ENCODE assay signal across 8 cellular contexts in the genomic region with DNA sequence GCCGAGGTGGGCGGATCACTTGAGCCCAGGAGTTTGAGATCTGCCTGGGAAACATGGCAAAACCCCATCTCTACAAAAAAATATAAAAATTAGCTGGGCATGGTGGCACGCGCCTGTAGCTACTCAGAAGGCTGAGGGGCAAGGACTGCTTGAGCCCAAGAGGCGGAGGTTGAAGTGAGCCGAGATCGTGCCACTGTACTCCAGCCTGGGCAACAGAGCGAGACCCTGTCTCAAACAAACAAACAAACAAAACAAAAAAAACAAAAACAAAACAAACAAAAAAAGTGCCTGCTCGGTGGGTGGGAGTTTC. TPM values are rescaled to one million over a fixed set of nuclear protein-coding genes. Genes with fewer than 3 reads are reported as not detected.
DNase-seq lines count a peak whose midpoint lies in the region; ATAC-seq and TF ChIP-seq lines count a peak whose summit lies in the region.
"Not testable (repeated sequence)": the region's sequence is repeated elsewhere in the genome, so short reads cannot be mapped to it uniquely, and the experiment has no call there.

No MANE protein-coding gene starts in this region.

- intact Hi-C loops in activated CD4-positive, alpha-beta memory T cell treated with anti-CD3 and anti-CD28 coated beads for 36 hours (cut with micrococcal nuclease); MCF 10A (cut with micrococcal nuclease): not testable (repeated sequence)

- peaks cover 13% of the 10 kb centered on the region for H3K9me3 ChIP-seq in BLaER1
- H3K9me3 ChIP-seq in DND-41 (ENCODE audit: insufficient read depth, low read length, severe bottlenecking); OCI-LY3 (ENCODE audit: insufficient read depth, low read length): not testable (repeated sequence)

- not testable (repeated sequence) for H3K9ac ChIP-seq in BLaER1; OCI-LY3 (ENCODE audit: low read length)
- peak overlapping the region; percentile 32; the same call in 1 of the 2 replicates for H3K9ac ChIP-seq in DND-41 (ENCODE audit: low read depth, low read length)

- H3K9me3 Mint-ChIP-seq in activated CD4-positive, alpha-beta memory T cell treated with anti-CD3 and anti-CD28 coated beads for 36 hours; MCF 10A (ENCODE audit: unreplicated experiment); natural killer cell treated with Interleukin-12 subunit alpha and Interleukin-12 subunit beta and Interleukin-15 and Interleukin-18, amount 100 ng/mL, for 72 hours; stimulated activated effector memory CD8-positive, alpha-beta T cell treated with anti-CD3 and anti-CD28 coated beads, Interleukin-12 subunit alpha, Interleukin-12 subunit beta, amount 100 ng/mL, for 72 hours: not testable (repeated sequence)

- BruUV-seq in MCF 10A (replicated peaks; lab: Mats Ljungman, UMichigan) = not testable (repeated sequence)

- peaks cover 25% of the 10 kb centered on the region for H3K36me3 Mint-ChIP-seq in activated CD4-positive, alpha-beta memory T cell treated with anti-CD3 and anti-CD28 coated beads for 36 hours
- H3K36me3 Mint-ChIP-seq in MCF 10A (ENCODE audit: insufficient read depth, unreplicated experiment) = peaks cover 15% of the 10 kb centered on the region
- H3K36me3 Mint-ChIP-seq in natural killer cell treated with Interleukin-12 subunit alpha and Interleukin-12 subunit beta and Interleukin-15 and Interleukin-18, amount 100 ng/mL, for 72 hours = peaks cover 35% of the 10 kb centered on the region
- H3K36me3 Mint-ChIP-seq in stimulated activated effector memory CD8-positive, alpha-beta T cell treated with anti-CD3 and anti-CD28 coated beads, Interleukin-12 subunit alpha, Interleukin-12 subunit beta, amount 100 ng/mL, for 72 hours = peaks cover 97% of the 10 kb centered on the region

- H3K4me3 Mint-ChIP-seq in activated CD4-positive, alpha-beta memory T cell treated with anti-CD3 and anti-CD28 coated beads for 36 hours; MCF 10A (ENCODE audit: unreplicated experiment); stimulated activated effector memory CD8-positive, alpha-beta T cell treated with anti-CD3 and anti-CD28 coated beads, Interleukin-12 subunit alpha, Interleukin-12 subunit beta, amount 100 ng/mL, for 72 hours: not testable (repeated sequence)
- peak overlapping the region; percentile 76 for H3K4me3 Mint-ChIP-seq in natural killer cell treated with Interleukin-12 subunit alpha and Interleukin-12 subunit beta and Interleukin-15 and Interleukin-18, amount 100 ng/mL, for 72 hours

- H4K20me1 ChIP-seq in BLaER1; DND-41 (ENCODE audit: insufficient read depth, low read length); OCI-LY3 (ENCODE audit: insufficient read depth, low read length): not testable (repeated sequence)

- not testable (repeated sequence) for DNase-seq in DND-41; activated CD4-positive, alpha-beta memory T cell treated with anti-CD3 and anti-CD28 coated beads for 36 hours; MCF 10A (ENCODE audit: unreplicated experiment); natural killer cell treated with Interleukin-12 subunit alpha and Interleukin-12 subunit beta and Interleukin-15 and Interleukin-18, amount 100 ng/mL, for 72 hours (ENCODE audit: low spot score); stimulated activated effector memory CD8-positive, alpha-beta T cell treated with anti-CD3 and anti-CD28 coated beads, Interleukin-12 subunit alpha, Interleukin-12 subunit beta, amount 100 ng/mL, for 72 hours (ENCODE audit: low spot score in 2 of 2)
- peak; percentile 22 for DNase-seq in left lobe of liver (ENCODE audit: low spot score)

- peaks cover 34% of the 10 kb centered on the region for H3K4me1 ChIP-seq in BLaER1
- H3K4me1 ChIP-seq in DND-41 (ENCODE audit: insufficient read depth, low read length) = peaks cover 44% of the 10 kb centered on the region
- peaks cover 16% of the 10 kb centered on the region for H3K4me1 ChIP-seq in OCI-LY3 (ENCODE audit: low read length)

- H3K27me3 ChIP-seq in BLaER1; DND-41 (ENCODE audit: insufficient read depth, low read length, poor library complexity); OCI-LY3 (ENCODE audit: low read depth, low read length): not testable (repeated sequence)

- H2AFZ ChIP-seq in DND-41 (ENCODE audit: low read depth, low read length); OCI-LY3 (ENCODE audit: low read depth, low read length): not testable (repeated sequence)

- peaks cover 96% of the 10 kb centered on the region for H3K36me3 ChIP-seq in BLaER1
- H3K36me3 ChIP-seq in DND-41 (ENCODE audit: insufficient read depth, low read length) = not testable (repeated sequence)
- peaks cover 39% of the 10 kb centered on the region for H3K36me3 ChIP-seq in OCI-LY3 (replicated peaks; ENCODE audit: low read depth, low read length)

- peaks cover 40% of the 10 kb centered on the region for H3K4me1 Mint-ChIP-seq in activated CD4-positive, alpha-beta memory T cell treated with anti-CD3 and anti-CD28 coated beads for 36 hours (ENCODE audit: low read depth)
- H3K4me1 Mint-ChIP-seq in MCF 10A (ENCODE audit: insufficient read depth, unreplicated experiment) = peaks cover 31% of the 10 kb centered on the region
- H3K4me1 Mint-ChIP-seq in natural killer cell treated with Interleukin-12 subunit alpha and Interleukin-12 subunit beta and Interleukin-15 and Interleukin-18, amount 100 ng/mL, for 72 hours (ENCODE audit: low read depth in 2 of 2) = peaks cover 48% of the 10 kb centered on the region in 2 donors
- H3K4me1 Mint-ChIP-seq in stimulated activated effector memory CD8-positive, alpha-beta T cell treated with anti-CD3 and anti-CD28 coated beads, Interleukin-12 subunit alpha, Interleukin-12 subunit beta, amount 100 ng/mL, for 72 hours = peaks cover 35% of the 10 kb centered on the region

- H3K4me2 ChIP-seq in BLaER1 = peak overlapping the region; percentile 44
- H3K4me2 ChIP-seq in DND-41 (ENCODE audit: insufficient read depth, low read length); OCI-LY3 (ENCODE audit: low read length): not testable (repeated sequence)

- H3K27me3 Mint-ChIP-seq in activated CD4-positive, alpha-beta memory T cell treated with anti-CD3 and anti-CD28 coated beads for 36 hours; MCF 10A (ENCODE audit: insufficient read depth, unreplicated experiment); natural killer cell treated with Interleukin-12 subunit alpha and Interleukin-12 subunit beta and Interleukin-15 and Interleukin-18, amount 100 ng/mL, for 72 hours: not testable (repeated sequence)

- not testable (repeated sequence) for TF ChIP-seq CTCF in DND-41 (IDR thresholded peaks at IDR 0.05; ENCODE audit: borderline replicate concordance, extremely low read depth, low read length, poor library complexity, severe bottlenecking); OCI-LY3 (IDR thresholded peaks at IDR 0.05; ENCODE audit: low read depth, low read length); MCF 10A (IDR thresholded peaks at IDR 0.05; ENCODE audit: unreplicated experiment)

- H3K27ac Mint-ChIP-seq in activated CD4-positive, alpha-beta memory T cell treated with anti-CD3 and anti-CD28 coated beads for 36 hours = peak overlapping the region; percentile 33
- peak overlapping the region; percentile 80 for H3K27ac Mint-ChIP-seq in MCF 10A (ENCODE audit: low read depth, unreplicated experiment)
- H3K27ac Mint-ChIP-seq in natural killer cell treated with Interleukin-12 subunit alpha and Interleukin-12 subunit beta and Interleukin-15 and Interleukin-18, amount 100 ng/mL, for 72 hours = peak overlapping the region; percentile 85 to 98
- H3K27ac Mint-ChIP-seq in stimulated activated effector memory CD8-positive, alpha-beta T cell treated with anti-CD3 and anti-CD28 coated beads, Interleukin-12 subunit alpha, Interleukin-12 subunit beta, amount 100 ng/mL, for 72 hours = peak overlapping the region; percentile 91

- H3K4me3 ChIP-seq in BLaER1; DND-41 (ENCODE audit: low read depth in 1 of 2, low read length in 2 of 2); OCI-LY3 (ENCODE audit: low read length): not testable (repeated sequence)

- H3K27ac ChIP-seq in BLaER1 (peak overlapping the region; percentile 8; the same call in 1 of the 2 replicates), DND-41 (ENCODE audit: low read length) (peak overlapping the region; percentile 87), OCI-LY3 (ENCODE audit: low read length) (0 out of 2 replicates have a peak overlapping the region, but pooled peaks have one; percentile 14)

- CTCF ChIA-PET in activated CD4-positive, alpha-beta memory T cell treated with anti-CD3 and anti-CD28 coated beads for 36 hours (lab: Charles Lee) = not testable (repeated sequence)
- CTCF ChIA-PET in MCF 10A (lab: Yijun Ruan, JAX) = interaction anchor here (0.6 to 1.5 kb wide), 2 partner anchors 41 to 544 kb away, joined by 3 to 6 read pairs; no protein-coding TSS in a partner anchor

- not testable (repeated sequence) for ATAC-seq in DND-41 (ENCODE audit: insufficient read depth, low read depth); left lobe of liver; natural killer cell treated with Interleukin-12 subunit alpha and Interleukin-12 subunit beta and Interleukin-15 and Interleukin-18, amount 100 ng/mL, for 72 hours; stimulated activated effector memory CD8-positive, alpha-beta T cell treated with anti-CD3 and anti-CD28 coated beads, Interleukin-12 subunit alpha, Interleukin-12 subunit beta, amount 100 ng/mL, for 72 hours

- POLR2A ChIA-PET in activated CD4-positive, alpha-beta memory T cell treated with anti-CD3 and anti-CD28 coated beads for 36 hours (lab: Charles Lee) = not testable (repeated sequence)
- POLR2A ChIA-PET in MCF 10A (lab: Yijun Ruan, JAX) = interaction anchor here (0.6 to 0.7 kb wide), 2 partner anchors 297 to 388 kb away, joined by 3 read pairs; no protein-coding TSS in a partner anchor

- H3K79me2 ChIP-seq in DND-41 (ENCODE audit: insufficient read depth, low read length); OCI-LY3 (ENCODE audit: low read length): not testable (repeated sequence)

RNA-seq across cellular contexts. Expression of gene CCDC69, which starts 26.6 kb away (rescaled TPM):
- total RNA-seq in activated CD4-positive, alpha-beta memory T cell treated with anti-CD3 and anti-CD28 coated beads for 36 hours = 10 to 100 TPM; 24.6 to 27.6 TPM
- total RNA-seq in MCF 10A (2022) = 2.8 and 3.0 TPM in 2 replicates
- total RNA-seq in left lobe of liver = 29.2 TPM
- 10 to 100 TPM; 59.6 to 98.5 TPM for total RNA-seq in natural killer cell treated with Interleukin-12 subunit alpha and Interleukin-12 subunit beta and Interleukin-15 and Interleukin-18, amount 100 ng/mL, for 72 hours

RNA-seq across cellular contexts. Expression of gene ANXA6, which starts 39.7 kb away (rescaled TPM):
- total RNA-seq in activated CD4-positive, alpha-beta memory T cell treated with anti-CD3 and anti-CD28 coated beads for 36 hours = 100 to 1,000 TPM; 430 to 443 TPM
- total RNA-seq in MCF 10A (2022) (2.6 TPM in 2 replicates), left lobe of liver (232 TPM)
- total RNA-seq in natural killer cell treated with Interleukin-12 subunit alpha and Interleukin-12 subunit beta and Interleukin-15 and Interleukin-18, amount 100 ng/mL, for 72 hours = 100 to 1,000 TPM; 271 to 398 TPM

RNA-seq across cellular contexts. Expression of gene GM2A, which starts 55.7 kb away (rescaled TPM):
- total RNA-seq in activated CD4-positive, alpha-beta memory T cell treated with anti-CD3 and anti-CD28 coated beads for 36 hours = 10 to 100 TPM; 28.7 to 29.1 TPM
- total RNA-seq in MCF 10A (2022) = 28.9 and 36.1 TPM in 2 replicates
- 13.2 TPM for total RNA-seq in left lobe of liver
- 10 to 100 TPM; 15.4 to 15.9 TPM for total RNA-seq in natural killer cell treated with Interleukin-12 subunit alpha and Interleukin-12 subunit beta and Interleukin-15 and Interleukin-18, amount 100 ng/mL, for 72 hours

Comparison
In these comparisons a context has a peak if more than half of its experiments do, and no peak if none do; other contexts are left out.
1. H3K27ac ChIP-seq: peak in every context shown above with its lines; median percentile 87 in DND-41; 14 in OCI-LY3; 8 in BLaER1.
2. H3K27ac Mint-ChIP-seq: peak in every context shown above with its lines; median percentile 92 in natural killer cell treated with Interleukin-12 subunit alpha and Interleukin-12 subunit beta and Interleukin-15 and Interleukin-18, amount 100 ng/mL, for 72 hours; 91 in stimulated activated effector memory CD8-positive, alpha-beta T cell treated with anti-CD3 and anti-CD28 coated beads, Interleukin-12 subunit alpha, Interleukin-12 subunit beta, amount 100 ng/mL, for 72 hours; 80 in MCF 10A; 33 in activated CD4-positive, alpha-beta memory T cell treated with anti-CD3 and anti-CD28 coated beads for 36 hours.
3. RNA of gene ANXA6, which starts 39.7 kb away (total RNA-seq): 430 to 443 TPM in activated CD4-positive, alpha-beta memory T cell treated with anti-CD3 and anti-CD28 coated beads for 36 hours, 271 to 398 TPM in natural killer cell treated with Interleukin-12 subunit alpha and Interleukin-12 subunit beta and Interleukin-15 and Interleukin-18, amount 100 ng/mL, for 72 hours and 232 TPM in left lobe of liver (single experiment); 2.6 TPM in MCF 10A; every median in the first group is over 10 times any median in the second.